ENCODE assay signal across 1 cellular context in the genomic region with DNA sequence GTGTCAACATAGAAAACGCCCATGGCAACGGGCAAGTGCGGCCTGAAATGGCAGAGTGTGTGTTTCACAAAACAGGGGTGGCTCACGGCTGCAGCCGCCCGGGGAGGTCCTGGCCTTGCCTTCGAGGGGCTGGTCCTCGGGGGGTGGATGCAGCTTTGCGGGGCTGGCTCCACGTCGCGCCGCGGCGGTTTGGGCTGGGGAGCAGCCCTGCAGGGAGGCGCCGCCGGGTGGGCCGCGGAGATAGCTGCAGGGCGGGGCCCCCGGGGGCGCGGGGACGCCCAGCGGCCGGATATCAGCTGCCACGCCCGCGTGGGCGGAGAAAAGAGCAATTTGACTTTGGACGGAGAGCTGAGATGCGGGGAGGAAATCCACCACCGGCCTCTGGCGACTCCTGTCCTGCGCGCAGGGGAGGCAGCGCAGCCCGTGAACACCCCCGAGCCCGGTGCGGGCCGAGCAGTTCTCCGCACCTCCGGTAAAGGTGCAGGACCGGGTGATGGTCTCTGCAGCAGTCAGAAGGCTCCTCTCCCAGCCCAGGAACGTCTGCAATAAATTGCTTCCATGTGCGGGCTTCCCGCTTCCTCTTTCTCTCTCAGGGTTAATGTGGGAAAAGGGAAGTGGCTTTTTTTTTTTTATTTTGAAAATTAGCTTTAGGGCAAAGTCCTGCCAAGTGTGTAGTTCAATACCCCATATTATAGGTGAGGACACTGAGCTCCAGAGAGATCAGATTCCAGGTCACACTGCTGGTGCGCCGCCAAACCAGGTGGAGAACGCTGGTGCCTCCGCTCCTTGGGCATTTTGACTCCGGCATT.
TF ChIP-seq lines count a peak whose summit lies in the region.

No MANE protein-coding gene starts in this region.

TF ChIP-seq in K562, 482 proteins besides CTCF, POLR2A, EP300 and RAD21 (continued from another document and continues in another):
- TF ChIP-seq, protein P1, sequence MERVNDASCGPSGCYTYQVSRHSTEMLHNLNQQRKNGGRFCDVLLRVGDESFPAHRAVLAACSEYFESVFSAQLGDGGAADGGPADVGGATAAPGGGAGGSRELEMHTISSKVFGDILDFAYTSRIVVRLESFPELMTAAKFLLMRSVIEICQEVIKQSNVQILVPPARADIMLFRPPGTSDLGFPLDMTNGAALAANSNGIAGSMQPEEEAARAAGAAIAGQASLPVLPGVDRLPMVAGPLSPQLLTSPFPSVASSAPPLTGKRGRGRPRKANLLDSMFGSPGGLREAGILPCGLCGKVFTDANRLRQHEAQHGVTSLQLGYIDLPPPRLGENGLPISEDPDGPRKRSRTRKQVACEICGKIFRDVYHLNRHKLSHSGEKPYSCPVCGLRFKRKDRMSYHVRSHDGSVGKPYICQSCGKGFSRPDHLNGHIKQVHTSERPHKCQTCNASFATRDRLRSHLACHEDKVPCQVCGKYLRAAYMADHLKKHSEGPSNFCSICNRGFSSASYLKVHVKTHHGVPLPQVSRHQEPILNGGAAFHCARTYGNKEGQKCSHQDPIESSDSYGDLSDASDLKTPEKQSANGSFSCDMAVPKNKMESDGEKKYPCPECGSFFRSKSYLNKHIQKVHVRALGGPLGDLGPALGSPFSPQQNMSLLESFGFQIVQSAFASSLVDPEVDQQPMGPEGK (CRISPR knock-in tag; IDR thresholded peaks at IDR 0.05; ENCODE audit: borderline replicate concordance): no peak
- no peak for TF ChIP-seq COPS2 (conservative IDR thresholded peaks at IDR 0.05)
- TF ChIP-seq SRF (CRISPR knock-in tag; IDR thresholded peaks at IDR 0.05): peak in 1 of 2 experiments; percentile 57; a peak in 2 of 4 replicates
- no peak for TF ChIP-seq ZNF444 (CRISPR knock-in tag; IDR thresholded peaks at IDR 0.05)
- no peak for TF ChIP-seq DIDO1 (tag; IDR thresholded peaks at IDR 0.05; ENCODE audit: low read depth)
- TF ChIP-seq ZNF212 (CRISPR knock-in tag; IDR thresholded peaks at IDR 0.05): no peak
- TF ChIP-seq, protein P2, sequence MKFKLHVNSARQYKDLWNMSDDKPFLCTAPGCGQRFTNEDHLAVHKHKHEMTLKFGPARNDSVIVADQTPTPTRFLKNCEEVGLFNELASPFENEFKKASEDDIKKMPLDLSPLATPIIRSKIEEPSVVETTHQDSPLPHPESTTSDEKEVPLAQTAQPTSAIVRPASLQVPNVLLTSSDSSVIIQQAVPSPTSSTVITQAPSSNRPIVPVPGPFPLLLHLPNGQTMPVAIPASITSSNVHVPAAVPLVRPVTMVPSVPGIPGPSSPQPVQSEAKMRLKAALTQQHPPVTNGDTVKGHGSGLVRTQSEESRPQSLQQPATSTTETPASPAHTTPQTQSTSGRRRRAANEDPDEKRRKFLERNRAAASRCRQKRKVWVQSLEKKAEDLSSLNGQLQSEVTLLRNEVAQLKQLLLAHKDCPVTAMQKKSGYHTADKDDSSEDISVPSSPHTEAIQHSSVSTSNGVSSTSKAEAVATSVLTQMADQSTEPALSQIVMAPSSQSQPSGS (CRISPR knock-in tag; IDR thresholded peaks at IDR 0.05): no peak
- TF ChIP-seq RBBP5 (IDR thresholded peaks at IDR 0.05; ENCODE audit: borderline replicate concordance, insufficient read depth, low read length, poor library complexity, severe bottlenecking): peak; percentile 69
- no peak for TF ChIP-seq ZNF146 (CRISPR knock-in tag; IDR thresholded peaks at IDR 0.05; ENCODE audit: unreplicated experiment)
- TF ChIP-seq, protein P3, sequence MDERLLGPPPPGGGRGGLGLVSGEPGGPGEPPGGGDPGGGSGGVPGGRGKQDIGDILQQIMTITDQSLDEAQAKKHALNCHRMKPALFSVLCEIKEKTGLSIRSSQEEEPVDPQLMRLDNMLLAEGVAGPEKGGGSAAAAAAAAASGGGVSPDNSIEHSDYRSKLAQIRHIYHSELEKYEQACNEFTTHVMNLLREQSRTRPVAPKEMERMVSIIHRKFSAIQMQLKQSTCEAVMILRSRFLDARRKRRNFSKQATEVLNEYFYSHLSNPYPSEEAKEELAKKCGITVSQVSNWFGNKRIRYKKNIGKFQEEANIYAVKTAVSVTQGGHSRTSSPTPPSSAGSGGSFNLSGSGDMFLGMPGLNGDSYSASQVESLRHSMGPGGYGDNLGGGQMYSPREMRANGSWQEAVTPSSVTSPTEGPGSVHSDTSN (CRISPR knock-in tag; IDR thresholded peaks at IDR 0.05; ENCODE audit: low read depth): no peak
- TF ChIP-seq, protein P3 (tag; conservative IDR thresholded peaks at IDR 0.05; ENCODE audit: low read depth): no peak
- no peak for TF ChIP-seq PYGO2 (tag; IDR thresholded peaks at IDR 0.05)
- no peak for TF ChIP-seq CBFB (CRISPR knock-in tag; IDR thresholded peaks at IDR 0.05)
- TF ChIP-seq HMG20A (CRISPR knock-in tag; conservative IDR thresholded peaks at IDR 0.05): no peak
- TF ChIP-seq, protein P4, sequence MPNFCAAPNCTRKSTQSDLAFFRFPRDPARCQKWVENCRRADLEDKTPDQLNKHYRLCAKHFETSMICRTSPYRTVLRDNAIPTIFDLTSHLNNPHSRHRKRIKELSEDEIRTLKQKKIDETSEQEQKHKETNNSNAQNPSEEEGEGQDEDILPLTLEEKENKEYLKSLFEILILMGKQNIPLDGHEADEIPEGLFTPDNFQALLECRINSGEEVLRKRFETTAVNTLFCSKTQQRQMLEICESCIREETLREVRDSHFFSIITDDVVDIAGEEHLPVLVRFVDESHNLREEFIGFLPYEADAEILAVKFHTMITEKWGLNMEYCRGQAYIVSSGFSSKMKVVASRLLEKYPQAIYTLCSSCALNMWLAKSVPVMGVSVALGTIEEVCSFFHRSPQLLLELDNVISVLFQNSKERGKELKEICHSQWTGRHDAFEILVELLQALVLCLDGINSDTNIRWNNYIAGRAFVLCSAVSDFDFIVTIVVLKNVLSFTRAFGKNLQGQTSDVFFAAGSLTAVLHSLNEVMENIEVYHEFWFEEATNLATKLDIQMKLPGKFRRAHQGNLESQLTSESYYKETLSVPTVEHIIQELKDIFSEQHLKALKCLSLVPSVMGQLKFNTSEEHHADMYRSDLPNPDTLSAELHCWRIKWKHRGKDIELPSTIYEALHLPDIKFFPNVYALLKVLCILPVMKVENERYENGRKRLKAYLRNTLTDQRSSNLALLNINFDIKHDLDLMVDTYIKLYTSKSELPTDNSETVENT (CRISPR knock-in tag; IDR thresholded peaks at IDR 0.05): no peak
- peak in 1 of 2 experiments; percentile 10; a peak in 1 of 4 replicates for TF ChIP-seq SIN3A (IDR thresholded peaks at IDR 0.05; ENCODE audit: borderline replicate concordance in 2 of 2, control insufficient read depth in 1 of 2, low read depth in 2 of 2, low read length in 2 of 2)
- TF ChIP-seq ZNF253 (CRISPR knock-in tag; conservative IDR thresholded peaks at IDR 0.05): no peak
- no peak for TF ChIP-seq HDAC8 (tag; IDR thresholded peaks at IDR 0.05)
- TF ChIP-seq, protein P5, sequence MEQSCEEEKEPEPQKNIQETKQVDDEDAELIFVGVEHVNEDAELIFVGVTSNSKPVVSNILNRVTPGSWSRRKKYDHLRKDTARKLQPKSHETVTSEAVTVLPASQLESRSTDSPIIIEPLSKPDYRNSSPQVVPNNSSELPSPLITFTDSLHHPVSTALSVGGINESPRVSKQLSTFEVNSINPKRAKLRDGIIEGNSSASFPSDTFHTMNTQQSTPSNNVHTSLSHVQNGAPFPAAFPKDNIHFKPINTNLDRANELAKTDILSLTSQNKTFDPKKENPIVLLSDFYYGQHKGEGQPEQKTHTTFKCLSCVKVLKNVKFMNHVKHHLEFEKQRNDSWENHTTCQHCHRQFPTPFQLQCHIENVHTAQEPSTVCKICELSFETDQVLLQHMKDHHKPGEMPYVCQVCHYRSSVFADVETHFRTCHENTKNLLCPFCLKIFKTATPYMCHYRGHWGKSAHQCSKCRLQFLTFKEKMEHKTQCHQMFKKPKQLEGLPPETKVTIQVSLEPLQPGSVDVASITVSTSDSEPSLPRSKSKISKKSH (CRISPR knock-in tag; IDR thresholded peaks at IDR 0.05): no peak
- TF ChIP-seq ZNF184 (CRISPR knock-in tag; IDR thresholded peaks at IDR 0.05): no peak
- TF ChIP-seq, protein P6, sequence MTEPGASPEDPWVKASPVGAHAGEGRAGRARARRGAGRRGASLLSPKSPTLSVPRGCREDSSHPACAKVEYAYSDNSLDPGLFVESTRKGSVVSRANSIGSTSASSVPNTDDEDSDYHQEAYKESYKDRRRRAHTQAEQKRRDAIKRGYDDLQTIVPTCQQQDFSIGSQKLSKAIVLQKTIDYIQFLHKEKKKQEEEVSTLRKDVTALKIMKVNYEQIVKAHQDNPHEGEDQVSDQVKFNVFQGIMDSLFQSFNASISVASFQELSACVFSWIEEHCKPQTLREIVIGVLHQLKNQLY (CRISPR knock-in tag; conservative IDR thresholded peaks at IDR 0.05): no peak
- TF ChIP-seq ZNF3 (CRISPR knock-in tag; IDR thresholded peaks at IDR 0.05): no peak
- TF ChIP-seq ATF1 (CRISPR knock-in tag; IDR thresholded peaks at IDR 0.05): no peak
- peak; percentile 71 for TF ChIP-seq ATF1 (tag; IDR thresholded peaks at IDR 0.05)
- no peak; the same call in 1 of the 2 replicates for TF ChIP-seq ZNF274 (IDR thresholded peaks at IDR 0.05; ENCODE audit: borderline replicate concordance, low read depth, low read length)
- TF ChIP-seq MTA1 (IDR thresholded peaks at IDR 0.05; ENCODE audit: borderline replicate concordance): no peak
- no peak for TF ChIP-seq RBM22 (IDR thresholded peaks at IDR 0.05; ENCODE audit: low read depth, low read length, poor library complexity, severe bottlenecking)
- TF ChIP-seq, protein P7, sequence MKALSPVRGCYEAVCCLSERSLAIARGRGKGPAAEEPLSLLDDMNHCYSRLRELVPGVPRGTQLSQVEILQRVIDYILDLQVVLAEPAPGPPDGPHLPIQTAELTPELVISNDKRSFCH (CRISPR knock-in tag; IDR thresholded peaks at IDR 0.05): no peak
- TF ChIP-seq, protein P7 (tag; IDR thresholded peaks at IDR 0.05): 0 out of 2 replicates have a peak, but pooled peaks have one; percentile 43
- TF ChIP-seq, protein P8, sequence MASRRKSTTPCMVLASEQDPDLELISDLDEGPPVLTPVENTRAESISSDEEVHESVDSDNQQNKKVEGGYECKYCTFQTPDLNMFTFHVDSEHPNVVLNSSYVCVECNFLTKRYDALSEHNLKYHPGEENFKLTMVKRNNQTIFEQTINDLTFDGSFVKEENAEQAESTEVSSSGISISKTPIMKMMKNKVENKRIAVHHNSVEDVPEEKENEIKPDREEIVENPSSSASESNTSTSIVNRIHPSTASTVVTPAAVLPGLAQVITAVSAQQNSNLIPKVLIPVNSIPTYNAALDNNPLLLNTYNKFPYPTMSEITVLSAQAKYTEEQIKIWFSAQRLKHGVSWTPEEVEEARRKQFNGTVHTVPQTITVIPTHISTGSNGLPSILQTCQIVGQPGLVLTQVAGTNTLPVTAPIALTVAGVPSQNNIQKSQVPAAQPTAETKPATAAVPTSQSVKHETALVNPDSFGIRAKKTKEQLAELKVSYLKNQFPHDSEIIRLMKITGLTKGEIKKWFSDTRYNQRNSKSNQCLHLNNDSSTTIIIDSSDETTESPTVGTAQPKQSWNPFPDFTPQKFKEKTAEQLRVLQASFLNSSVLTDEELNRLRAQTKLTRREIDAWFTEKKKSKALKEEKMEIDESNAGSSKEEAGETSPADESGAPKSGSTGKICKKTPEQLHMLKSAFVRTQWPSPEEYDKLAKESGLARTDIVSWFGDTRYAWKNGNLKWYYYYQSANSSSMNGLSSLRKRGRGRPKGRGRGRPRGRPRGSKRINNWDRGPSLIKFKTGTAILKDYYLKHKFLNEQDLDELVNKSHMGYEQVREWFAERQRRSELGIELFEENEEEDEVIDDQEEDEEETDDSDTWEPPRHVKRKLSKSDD (conservative IDR thresholded peaks at IDR 0.05; ENCODE audit: low read length): no peak
- TF ChIP-seq, protein P9, sequence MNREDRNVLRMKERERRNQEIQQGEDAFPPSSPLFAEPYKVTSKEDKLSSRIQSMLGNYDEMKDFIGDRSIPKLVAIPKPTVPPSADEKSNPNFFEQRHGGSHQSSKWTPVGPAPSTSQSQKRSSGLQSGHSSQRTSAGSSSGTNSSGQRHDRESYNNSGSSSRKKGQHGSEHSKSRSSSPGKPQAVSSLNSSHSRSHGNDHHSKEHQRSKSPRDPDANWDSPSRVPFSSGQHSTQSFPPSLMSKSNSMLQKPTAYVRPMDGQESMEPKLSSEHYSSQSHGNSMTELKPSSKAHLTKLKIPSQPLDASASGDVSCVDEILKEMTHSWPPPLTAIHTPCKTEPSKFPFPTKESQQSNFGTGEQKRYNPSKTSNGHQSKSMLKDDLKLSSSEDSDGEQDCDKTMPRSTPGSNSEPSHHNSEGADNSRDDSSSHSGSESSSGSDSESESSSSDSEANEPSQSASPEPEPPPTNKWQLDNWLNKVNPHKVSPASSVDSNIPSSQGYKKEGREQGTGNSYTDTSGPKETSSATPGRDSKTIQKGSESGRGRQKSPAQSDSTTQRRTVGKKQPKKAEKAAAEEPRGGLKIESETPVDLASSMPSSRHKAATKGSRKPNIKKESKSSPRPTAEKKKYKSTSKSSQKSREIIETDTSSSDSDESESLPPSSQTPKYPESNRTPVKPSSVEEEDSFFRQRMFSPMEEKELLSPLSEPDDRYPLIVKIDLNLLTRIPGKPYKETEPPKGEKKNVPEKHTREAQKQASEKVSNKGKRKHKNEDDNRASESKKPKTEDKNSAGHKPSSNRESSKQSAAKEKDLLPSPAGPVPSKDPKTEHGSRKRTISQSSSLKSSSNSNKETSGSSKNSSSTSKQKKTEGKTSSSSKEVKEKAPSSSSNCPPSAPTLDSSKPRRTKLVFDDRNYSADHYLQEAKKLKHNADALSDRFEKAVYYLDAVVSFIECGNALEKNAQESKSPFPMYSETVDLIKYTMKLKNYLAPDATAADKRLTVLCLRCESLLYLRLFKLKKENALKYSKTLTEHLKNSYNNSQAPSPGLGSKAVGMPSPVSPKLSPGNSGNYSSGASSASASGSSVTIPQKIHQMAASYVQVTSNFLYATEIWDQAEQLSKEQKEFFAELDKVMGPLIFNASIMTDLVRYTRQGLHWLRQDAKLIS (CRISPR knock-in tag; IDR thresholded peaks at IDR 0.05): peak; percentile 88
- TF ChIP-seq TAF1 (IDR thresholded peaks at IDR 0.05; ENCODE audit: control insufficient read depth, extremely low read depth, insufficient read depth, low read length, severe bottlenecking): peak; percentile 74
- TF ChIP-seq STAT5B (CRISPR knock-in tag; IDR thresholded peaks at IDR 0.05): no peak
- no peak for TF ChIP-seq ZNF263 (CRISPR knock-in tag; IDR thresholded peaks at IDR 0.05; ENCODE audit: borderline replicate concordance)
- TF ChIP-seq HDGF (IDR thresholded peaks at IDR 0.05): no peak
